ENCODE assay signal across 8 cellular contexts in the genomic region with DNA sequence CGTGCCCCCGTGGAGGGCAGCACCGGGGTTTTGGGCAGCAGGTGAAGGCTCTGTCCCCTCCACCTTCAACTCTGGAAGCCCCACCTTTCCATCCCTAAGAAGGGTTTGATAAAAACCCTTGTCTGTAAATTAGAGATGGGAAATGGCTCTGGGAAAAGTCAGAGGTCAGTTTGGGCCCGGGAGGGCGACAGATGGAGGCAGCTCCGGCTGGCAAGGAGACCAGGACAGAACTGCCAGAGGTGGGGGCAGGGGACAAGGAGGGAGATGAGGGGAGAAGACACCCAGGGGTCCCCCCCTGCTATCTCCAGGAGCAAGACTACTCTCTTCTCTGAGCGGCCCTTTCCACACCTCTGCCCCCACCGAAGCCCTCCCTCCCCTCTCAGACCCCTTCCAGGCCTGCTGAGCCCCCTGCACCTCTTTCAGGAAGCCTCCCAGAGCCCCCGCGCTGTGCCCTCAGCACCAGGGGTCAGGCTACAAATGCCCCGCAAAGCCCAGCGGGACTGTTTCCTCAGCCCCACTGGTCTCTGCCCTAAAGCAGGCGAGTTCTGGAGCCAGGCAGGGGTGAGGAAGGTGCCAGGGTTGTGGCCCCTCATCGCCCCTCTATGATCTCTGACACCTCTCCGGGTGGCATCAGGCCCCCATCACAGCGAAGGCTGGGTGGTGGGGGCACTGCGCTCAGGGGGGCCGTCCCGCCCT. TPM values are rescaled to one million over a fixed set of nuclear protein-coding genes. Genes with fewer than 3 reads are reported as not detected.
DNase-seq lines count a peak whose midpoint lies in the region; ATAC-seq and TF ChIP-seq lines count a peak whose summit lies in the region.

No MANE protein-coding gene starts in this region.

- H3K27me3 ChIP-seq in CD8-positive, alpha-beta T cell (ENCODE audit: insufficient read depth, low read length) = no peaks in the 10 kb centered on the region
- H3K27me3 ChIP-seq in NT2/D1 (ENCODE audit: insufficient read depth, insufficient read length) (no peaks in the 10 kb centered on the region), endodermal cell (ENCODE audit: control insufficient read depth, insufficient read depth, low read length, poor library complexity, severe bottlenecking) (peaks cover 5% of the 10 kb centered on the region)

- H3K4me3 ChIP-seq in CD8-positive, alpha-beta T cell (ENCODE audit: low read depth, low read length) = peak overlapping the region; percentile 67
- H3K4me3 ChIP-seq in NT2/D1 (ENCODE audit: insufficient read length, low read depth) = peak overlapping the region; percentile 77
- H3K4me3 ChIP-seq in endodermal cell (ENCODE audit: low read length) = peak overlapping the region; percentile 79

- peaks cover 32% of the 10 kb centered on the region for H3K4me1 ChIP-seq in CD8-positive, alpha-beta T cell (ENCODE audit: insufficient read depth, low read length)
- peaks cover 21% of the 10 kb centered on the region for H3K4me1 ChIP-seq in NT2/D1 (ENCODE audit: insufficient read depth, insufficient read length)
- no peaks in the 10 kb centered on the region for H3K4me1 ChIP-seq in endodermal cell (ENCODE audit: control insufficient read depth, insufficient read depth, low read length)

- POLR2A ChIA-PET in CD8-positive, alpha-beta T cell (lab: Charles Lee) = no interaction called here

- no peak for DNase-seq in CD8-positive, alpha-beta T cell
- DNase-seq in NT2/D1 (ENCODE audit: low read depth, low spot score) (no peak), endodermal cell (no peak), osteocyte (ENCODE audit: extremely low spot score, unreplicated experiment) (no peak), cerebellar cortex (ENCODE audit: low spot score) (no peak), HUDEP-2 (lab: John Stamatoyannopoulos, UW; ENCODE audit: unreplicated experiment in 76 of 76) (no peak), dedifferentiated amniotic fluid mesenchymal stem cell (ENCODE audit: extremely low spot score) (no peak)

- intact Hi-C loops in CD8-positive, alpha-beta T cell (cut with DNase I, micrococcal nuclease) = loop anchor here (5.0 to 10.0 kb wide), 3 partner anchors 77 to 179 kb away; partner anchors contain the start of genes ALKBH4 (in 2 of the 2) and LRWD1 (in 2 of the 2)

- ATAC-seq in CD8-positive, alpha-beta T cell = no peak
- ATAC-seq in HG03457 (IDR thresholded peaks at IDR 0.05; ENCODE audit: unreplicated experiment) = no peak

- no peak overlapping the region for H3K27ac ChIP-seq in CD8-positive, alpha-beta T cell (ENCODE audit: low read depth, low read length)
- H3K27ac ChIP-seq in endodermal cell (ENCODE audit: low read depth, low read length) = peak overlapping the region; percentile 89

- H3K36me3 ChIP-seq in CD8-positive, alpha-beta T cell (ENCODE audit: insufficient read depth, low read length) = no peaks in the 10 kb centered on the region
- H3K36me3 ChIP-seq in NT2/D1 (ENCODE audit: insufficient read depth, insufficient read length, low read length) (no peaks in the 10 kb centered on the region), endodermal cell (ENCODE audit: control insufficient read depth, insufficient read depth, low read length) (no peaks in the 10 kb centered on the region)

- H3K27ac Mint-ChIP-seq in CD8-positive, alpha-beta T cell = no peak overlapping the region
- H3K27ac Mint-ChIP-seq in endodermal cell (no peak overlapping the region), osteocyte (ENCODE audit: unreplicated experiment) (no peak overlapping the region)

- no peaks in the 10 kb centered on the region for H3K9me3 ChIP-seq in CD8-positive, alpha-beta T cell (ENCODE audit: low read length)
- H3K9me3 ChIP-seq in NT2/D1 (ENCODE audit: insufficient read depth, low read length) (no peaks in the 10 kb centered on the region), endodermal cell (ENCODE audit: control insufficient read depth, low read length) (no peaks in the 10 kb centered on the region)

- H3K9me3 Mint-ChIP-seq in CD8-positive, alpha-beta T cell = no peaks in the 10 kb centered on the region
- H3K9me3 Mint-ChIP-seq in endodermal cell (no peaks in the 10 kb centered on the region), osteocyte (ENCODE audit: unreplicated experiment) (no peaks in the 10 kb centered on the region)

- H3K36me3 Mint-ChIP-seq in CD8-positive, alpha-beta T cell = no peaks in the 10 kb centered on the region
- H3K36me3 Mint-ChIP-seq in endodermal cell (ENCODE audit: low read depth) (no peaks in the 10 kb centered on the region), osteocyte (ENCODE audit: unreplicated experiment) (no peaks in the 10 kb centered on the region)

- no peak for TF ChIP-seq CTCF in CD8-positive, alpha-beta T cell (IDR thresholded peaks at IDR 0.05)
- TF ChIP-seq CTCF in endodermal cell (conservative IDR thresholded peaks at IDR 0.05) (no peak), osteocyte (IDR thresholded peaks at IDR 0.05) (no peak)

- CTCF ChIA-PET in CD8-positive, alpha-beta T cell (lab: Charles Lee) = interaction anchor here (0.5 to 1.7 kb wide), 6 partner anchors 12 to 799 kb away, joined by 3 to 5 read pairs (median 4); no protein-coding TSS in a partner anchor

- peaks cover 24% of the 10 kb centered on the region for H3K4me1 Mint-ChIP-seq in CD8-positive, alpha-beta T cell (ENCODE audit: low read depth)
- H3K4me1 Mint-ChIP-seq in endodermal cell (no peaks in the 10 kb centered on the region), osteocyte (ENCODE audit: unreplicated experiment) (peaks cover 24% of the 10 kb centered on the region)

- WGBS in endodermal cell (ENCODE audit: insufficient coverage in 1 of 2, insufficient read length in 1 of 2), 2 experiments = 56 to 61% methylated on average over 8 to 19 of the region's 19 CpGs

- H3K4me3 Mint-ChIP-seq in CD8-positive, alpha-beta T cell = peak overlapping the region; percentile 80
- H3K4me3 Mint-ChIP-seq in endodermal cell (peak overlapping the region; percentile 54), osteocyte (ENCODE audit: unreplicated experiment) (peak overlapping the region; percentile 69)

- H3K9ac ChIP-seq in NT2/D1 (ENCODE audit: insufficient read length, low read depth) = peak overlapping the region; percentile 93
- H3K9ac ChIP-seq in endodermal cell (ENCODE audit: extremely low read depth, low read length, poor library complexity, severe bottlenecking) = peak overlapping the region; percentile 70

- peaks cover 2% of the 10 kb centered on the region for H3K27me3 Mint-ChIP-seq in CD8-positive, alpha-beta T cell (ENCODE audit: low read depth)
- H3K27me3 Mint-ChIP-seq in endodermal cell (ENCODE audit: insufficient read depth) (peaks cover 22% of the 10 kb centered on the region), osteocyte (ENCODE audit: unreplicated experiment) (no peaks in the 10 kb centered on the region)

RNA-seq across cellular contexts. Expression of gene SH2B2, which starts 1.0 kb away (rescaled TPM):
- 1 to 10 TPM in 1 of 2 experiments, under 1 TPM in 1; 0.72 to 1.8 TPM for total RNA-seq in CD8-positive, alpha-beta T cell
- total RNA-seq in endodermal cell = 1 to 10 TPM; 8.0 to 8.7 TPM
- polyA plus RNA-seq in endodermal cell (2013, experiment 1 of 2) = 8.4 TPM
- 8.7 TPM for polyA plus RNA-seq in endodermal cell (2013, experiment 2 of 2)
- 8.3 and 8.9 TPM in 2 replicates for total RNA-seq in osteocyte
